In the genomic region with DNA sequence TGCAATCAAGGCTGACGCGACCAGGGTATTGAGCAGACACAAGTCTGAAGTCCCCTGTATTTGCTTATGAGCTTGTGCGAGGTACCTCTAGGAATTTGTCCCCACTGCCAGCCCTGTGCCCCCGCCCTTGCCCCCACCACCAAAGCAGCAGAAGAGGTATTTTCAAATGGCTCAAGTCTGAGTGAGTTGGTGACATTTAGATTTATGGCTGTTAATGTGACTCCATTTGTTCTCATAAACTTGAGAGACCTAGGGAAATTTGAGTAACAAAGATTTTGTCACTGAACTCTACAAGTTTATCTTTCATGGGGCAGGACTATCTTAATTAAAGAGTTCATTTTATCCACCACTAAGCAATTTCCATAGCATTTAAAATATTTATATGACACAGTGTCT, we compare ENCODE assay signal across 22 cellular contexts. TPM values are rescaled to one million over a fixed set of nuclear protein-coding genes. Genes with fewer than 3 reads are reported as not detected.
DNase-seq lines count a peak whose midpoint lies in the region; ATAC-seq, FAIRE-seq and TF ChIP-seq lines count a peak whose summit lies in the region.
"Had no signal": no experiment of that assay in that cellular context is flagged by ENCODE, and none has a peak within 500 bp of the region (broad histone marks: within the 10 kb centered on the region; RNA-seq: fewer than 3 reads in every experiment).

No MANE protein-coding gene starts in this region.

- H3K27ac ChIP-seq in adipose tissue (ENCODE audit: low read depth, low read length) = peak overlapping the region; percentile 54
- peak overlapping the region; percentile 37 for H3K27ac ChIP-seq in endothelial cell of umbilical vein (ENCODE audit: insufficient read depth, low read depth, low read length)
- H3K27ac ChIP-seq in sigmoid colon = no peak overlapping the region
- H3K27ac ChIP-seq in upper lobe of right lung = peak overlapping the region; percentile 63
- peak overlapping the region in 1 of 2 donors; percentile 98 for H3K27ac ChIP-seq in left lung
- H3K27ac ChIP-seq: SJSA1 had no signal

- H3K9me1 ChIP-seq in endothelial cell of umbilical vein (replicated peaks; ENCODE audit: control insufficient read depth, extremely low read depth, insufficient read depth, low read length) = no peaks in the 10 kb centered on the region

- POLR2A ChIA-PET in endothelial cell of umbilical vein (lab: Charles Lee) = no interaction called here

- intact Hi-C loops in endothelial cell of umbilical vein (cut with micrococcal nuclease) (no loop called here), sigmoid colon (cut with DNase I) (no loop called here), upper lobe of right lung (cut with DNase I) (no loop called here), left lung (cut with DNase I) (no loop called here)

- no peak overlapping the region for H2AFZ ChIP-seq in endothelial cell of umbilical vein (ENCODE audit: low read depth, low read length)

- H4K20me1 ChIP-seq in endothelial cell of umbilical vein (replicated peaks; ENCODE audit: control insufficient read depth, extremely low read depth, insufficient read depth, low read length) = no peaks in the 10 kb centered on the region

- peaks cover 19% of the 10 kb centered on the region for H3K4me1 ChIP-seq in endothelial cell of umbilical vein (ENCODE audit: control insufficient read depth, extremely low read depth, insufficient read depth, low read length)
- peaks cover 0 to 14% (median 2%) of the 10 kb centered on the region in 4 donors for H3K4me1 ChIP-seq in sigmoid colon
- H3K4me1 ChIP-seq in upper lobe of right lung = peaks cover 5% of the 10 kb centered on the region
- H3K4me1 ChIP-seq in left lung = peaks cover 3 to 37% of the 10 kb centered on the region in 2 donors

- H3K4me3 ChIP-seq in endothelial cell of umbilical vein (replicated peaks in 1 of 3; ENCODE audit: insufficient read depth in 1 of 3, low read depth in 1 of 3, low read length in 3 of 3) (no peak overlapping the region), sigmoid colon (no peak overlapping the region), upper lobe of right lung (no peak overlapping the region), left lung (no peak overlapping the region)
- H3K4me3 ChIP-seq: MG63, SJSA1 had no signal

- peak overlapping the region; percentile 11 for H3K9ac ChIP-seq in endothelial cell of umbilical vein (replicated peaks; ENCODE audit: extremely low read depth, insufficient read depth, low read length)

- no peak for TF ChIP-seq CTCF in endothelial cell of umbilical vein (IDR thresholded peaks at IDR 0.05; ENCODE audit: extremely low read depth in 1 of 2, insufficient read depth in 1 of 2, low read depth in 1 of 2, low read length in 2 of 2)
- no peak for TF ChIP-seq CTCF in sigmoid colon (IDR thresholded peaks at IDR 0.05)
- no peak for TF ChIP-seq CTCF in upper lobe of right lung (IDR thresholded peaks at IDR 0.05)
- no peak for TF ChIP-seq CTCF in left lung (IDR thresholded peaks at IDR 0.05)

- TF ChIP-seq POLR2A in endothelial cell of umbilical vein (IDR thresholded peaks at IDR 0.05; ENCODE audit: low read depth, low read length) = no peak
- TF ChIP-seq POLR2A in sigmoid colon (IDR thresholded peaks at IDR 0.05) = no peak
- TF ChIP-seq POLR2A in erythroblast (IDR thresholded peaks at IDR 0.05; ENCODE audit: low read length) = no peak

- H3K36me3 ChIP-seq in endothelial cell of umbilical vein (ENCODE audit: control insufficient read depth in 2 of 2, extremely low read depth in 1 of 2, insufficient read depth in 2 of 2, low read length in 2 of 2) (no peaks in the 10 kb centered on the region), sigmoid colon (no peaks in the 10 kb centered on the region), upper lobe of right lung (no peaks in the 10 kb centered on the region), left lung (no peaks in the 10 kb centered on the region)
- H3K36me3 ChIP-seq: MG63, SJSA1 had no signal

- H3K79me2 ChIP-seq in endothelial cell of umbilical vein (ENCODE audit: control insufficient read depth, insufficient read depth, low read length) = no peaks in the 10 kb centered on the region

- 62 to 89% (median 88%) methylated on average over 4 of the region's 4 CpGs for WGBS in adipose tissue, 3 donors
- 61 to 64% methylated on average over 4 of the region's 4 CpGs for WGBS in sigmoid colon, 2 donors

- peak; percentile 14 for DNase-seq in endothelial cell of umbilical vein (ENCODE audit: low read depth, low spot score)
- peak; percentile 27 for DNase-seq in sigmoid colon
- DNase-seq in upper lobe of right lung = no peak
- DNase-seq in erythroblast (lab: John Stamatoyannopoulos, UW) = no peak
- no peak for DNase-seq in iPS-NIHi7 (ENCODE audit: extremely low spot score)
- DNase-seq in NCI-H345 (lab: John Stamatoyannopoulos, UW) = no peak
- DNase-seq in left lung = no peak
- DNase-seq: C1 segment of cervical spinal cord; CD8-positive, alpha-beta memory T cell; EL; KG1; MG63; NCI-H1105 treated with DMSO at 0.1 percent for 48 hours; NCI-H146; NCI-H2029; NCI-H446 treated with DMSO at 0.1 percent for 48 hours; NCI-H526; NK-92 treated with Interleukin-12 subunit alpha and Interleukin-12 subunit beta, amount 100 ng/mL, for 24 hours; PC-3 had no signal

- H3K9me3 ChIP-seq in endothelial cell of umbilical vein (replicated peaks; ENCODE audit: control insufficient read depth, insufficient read depth, low read length) (no peaks in the 10 kb centered on the region), sigmoid colon (no peaks in the 10 kb centered on the region), upper lobe of right lung (no peaks in the 10 kb centered on the region), left lung (no peaks in the 10 kb centered on the region)
- H3K9me3 ChIP-seq: MG63, SJSA1 had no signal

- no peaks in the 10 kb centered on the region for H3K27me3 ChIP-seq in endothelial cell of umbilical vein (ENCODE audit: control insufficient read depth in 2 of 2, insufficient read depth in 2 of 2, low read length in 2 of 2)
- no peaks in the 10 kb centered on the region for H3K27me3 ChIP-seq in sigmoid colon
- no peaks in the 10 kb centered on the region for H3K27me3 ChIP-seq in upper lobe of right lung
- H3K27me3 ChIP-seq in left lung = no peaks in the 10 kb centered on the region
- H3K27me3 ChIP-seq: MG63, SJSA1 had no signal

- CTCF ChIA-PET in endothelial cell of umbilical vein (lab: Charles Lee) = interaction anchor here (0.9 to 1.1 kb wide), 3 partner anchors 10 to 20 kb away, joined by 3 to 6 read pairs (median 3); no protein-coding TSS in a partner anchor

- TF ChIP-seq EP300 in sigmoid colon (IDR thresholded peaks at IDR 0.05) = no peak

- no peak for ATAC-seq in upper lobe of right lung
- no peak for ATAC-seq in left lung
- ATAC-seq: HCT116, PC-3 had no signal

- FAIRE-seq in endothelial cell of umbilical vein (lab: Jason Lieb, UNC) = no peak

- peak overlapping the region; percentile 38 for H3K4me2 ChIP-seq in endothelial cell of umbilical vein (ENCODE audit: insufficient read depth, low read length)

- dilution Hi-C loops in endothelial cell of umbilical vein (cut with MboI; ENCODE audit: extremely low pct_ligation_motif_present, low sequenced_read_pairs) = no loop called here

- BruUV-seq in endothelial cell of umbilical vein (replicated peaks; lab: Mats Ljungman, UMichigan) = no TSS peak

TF ChIP-seq in endothelial cell of umbilical vein, 7 proteins besides CTCF, POLR2A, EP300 and RAD21:
- no peak for TF ChIP-seq MYC (IDR thresholded peaks at IDR 0.05; ENCODE audit: low read depth, low read length)
- no peak for TF ChIP-seq POLR2AphosphoS5 (IDR thresholded peaks at IDR 0.05; ENCODE audit: insufficient read depth, low read depth, low read length)
- TF ChIP-seq, protein P1, sequence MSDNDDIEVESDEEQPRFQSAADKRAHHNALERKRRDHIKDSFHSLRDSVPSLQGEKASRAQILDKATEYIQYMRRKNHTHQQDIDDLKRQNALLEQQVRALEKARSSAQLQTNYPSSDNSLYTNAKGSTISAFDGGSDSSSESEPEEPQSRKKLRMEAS (IDR thresholded peaks at IDR 0.05; ENCODE audit: insufficient read depth, insufficient read length) = no peak
- no peak for TF ChIP-seq FOS (IDR thresholded peaks at IDR 0.05; ENCODE audit: borderline replicate concordance, insufficient read depth, low read length)
TF ChIP-seq in endothelial cell of umbilical vein: peak in this region for 0.

RNA-seq across cellular contexts. Expression of a gene that starts 6.8 kb away (rescaled TPM):
- polyA plus RNA-seq in adipose tissue = 10 to 100 TPM in 1 of 3 donors, 1 to 10 TPM in 2; 1.6 to 17.3 (median 9.8) TPM
- total RNA-seq in endothelial cell of umbilical vein = 38.6 and 44.7 TPM in 2 replicates
- 18.5 and 21.0 TPM in 2 replicates for polyA plus RNA-seq in endothelial cell of umbilical vein
- polyA plus RNA-seq in endothelial cell of umbilical vein (2011; cell fraction: cytosol; rRNA removed) = 19.6 and 20.5 TPM in 2 replicates
- 22.9 and 23.2 TPM in 2 replicates for polyA plus RNA-seq in endothelial cell of umbilical vein (2011; cell fraction: nucleus; rRNA removed)
- 12.7 and 16.3 TPM in 2 replicates for polyA plus RNA-seq in endothelial cell of umbilical vein (2012)
- 37.4 TPM in 2 replicates for polyA minus RNA-seq in endothelial cell of umbilical vein
- polyA minus RNA-seq in endothelial cell of umbilical vein (2011; cell fraction: cytosol; rRNA and poly(A)+ RNA removed) = not detected
- 11.8 and 17.1 TPM in 2 replicates for polyA minus RNA-seq in endothelial cell of umbilical vein (2011; cell fraction: nucleus; rRNA and poly(A)+ RNA removed)
- total RNA-seq in sigmoid colon = 10 to 100 TPM; 14.6 to 37.4 (median 17.8) TPM
- 10 to 100 TPM in 1 of 3 donors, 1 to 10 TPM in 2; 3.6 to 19.9 (median 5.5) TPM for polyA plus RNA-seq in sigmoid colon
- total RNA-seq in upper lobe of right lung = 35.3 TPM
- total RNA-seq in left lung = 10 to 100 TPM; 38.7 to 71.5 TPM

Comparison
In these comparisons a context has a peak if more than half of its experiments do, and no peak if none do; other contexts are left out.
1. H3K27ac ChIP-seq: peak in adipose tissue (single experiment), endothelial cell of umbilical vein (single experiment) and upper lobe of right lung (single experiment); none in sigmoid colon (0 of 4).
2. DNase-seq: peak in endothelial cell of umbilical vein (single experiment) and sigmoid colon (single experiment); none in upper lobe of right lung (single experiment), erythroblast (0 of 2), iPS-NIHi7 (single experiment), NCI-H345 (single experiment) and left lung (0 of 2).